In the genomic region with DNA sequence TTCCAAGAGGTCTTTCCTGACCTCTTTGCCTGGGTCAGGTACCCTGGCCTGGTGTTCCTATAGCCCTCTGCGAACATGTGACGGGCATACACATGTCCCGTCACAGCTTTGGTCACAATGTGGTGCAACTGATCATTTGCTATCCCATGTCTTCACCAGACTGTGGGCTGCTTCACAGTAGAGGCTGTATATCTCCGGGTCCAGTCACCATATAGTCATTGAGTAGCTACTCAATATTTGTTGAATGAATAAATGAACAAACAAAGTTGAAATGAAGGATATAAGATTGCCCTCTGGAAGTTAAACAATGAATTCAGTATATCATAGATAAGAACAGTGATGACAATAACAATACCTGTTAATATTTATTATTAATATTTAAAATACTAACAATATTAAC, we compare ENCODE assay signal across 1 cellular context.
TF ChIP-seq lines count a peak whose summit lies in the region.

No MANE protein-coding gene starts in this region.

TF ChIP-seq in A549, 52 proteins besides CTCF, POLR2A, EP300 and RAD21 (continued from another document):
- TF ChIP-seq, protein P1, sequence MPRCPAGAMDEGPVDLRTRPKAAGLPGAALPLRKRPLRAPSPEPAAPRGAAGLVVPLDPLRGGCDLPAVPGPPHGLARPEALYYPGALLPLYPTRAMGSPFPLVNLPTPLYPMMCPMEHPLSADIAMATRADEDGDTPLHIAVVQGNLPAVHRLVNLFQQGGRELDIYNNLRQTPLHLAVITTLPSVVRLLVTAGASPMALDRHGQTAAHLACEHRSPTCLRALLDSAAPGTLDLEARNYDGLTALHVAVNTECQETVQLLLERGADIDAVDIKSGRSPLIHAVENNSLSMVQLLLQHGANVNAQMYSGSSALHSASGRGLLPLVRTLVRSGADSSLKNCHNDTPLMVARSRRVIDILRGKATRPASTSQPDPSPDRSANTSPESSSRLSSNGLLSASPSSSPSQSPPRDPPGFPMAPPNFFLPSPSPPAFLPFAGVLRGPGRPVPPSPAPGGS (IDR thresholded peaks at IDR 0.05), result no peak
- TF ChIP-seq, protein P2, sequence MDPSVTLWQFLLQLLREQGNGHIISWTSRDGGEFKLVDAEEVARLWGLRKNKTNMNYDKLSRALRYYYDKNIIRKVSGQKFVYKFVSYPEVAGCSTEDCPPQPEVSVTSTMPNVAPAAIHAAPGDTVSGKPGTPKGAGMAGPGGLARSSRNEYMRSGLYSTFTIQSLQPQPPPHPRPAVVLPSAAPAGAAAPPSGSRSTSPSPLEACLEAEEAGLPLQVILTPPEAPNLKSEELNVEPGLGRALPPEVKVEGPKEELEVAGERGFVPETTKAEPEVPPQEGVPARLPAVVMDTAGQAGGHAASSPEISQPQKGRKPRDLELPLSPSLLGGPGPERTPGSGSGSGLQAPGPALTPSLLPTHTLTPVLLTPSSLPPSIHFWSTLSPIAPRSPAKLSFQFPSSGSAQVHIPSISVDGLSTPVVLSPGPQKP (IDR thresholded peaks at IDR 0.05; ENCODE audit: low read depth, low read length), result no peak
